Comparison of ENCODE assay signal across 2 cellular contexts in the genomic region with DNA sequence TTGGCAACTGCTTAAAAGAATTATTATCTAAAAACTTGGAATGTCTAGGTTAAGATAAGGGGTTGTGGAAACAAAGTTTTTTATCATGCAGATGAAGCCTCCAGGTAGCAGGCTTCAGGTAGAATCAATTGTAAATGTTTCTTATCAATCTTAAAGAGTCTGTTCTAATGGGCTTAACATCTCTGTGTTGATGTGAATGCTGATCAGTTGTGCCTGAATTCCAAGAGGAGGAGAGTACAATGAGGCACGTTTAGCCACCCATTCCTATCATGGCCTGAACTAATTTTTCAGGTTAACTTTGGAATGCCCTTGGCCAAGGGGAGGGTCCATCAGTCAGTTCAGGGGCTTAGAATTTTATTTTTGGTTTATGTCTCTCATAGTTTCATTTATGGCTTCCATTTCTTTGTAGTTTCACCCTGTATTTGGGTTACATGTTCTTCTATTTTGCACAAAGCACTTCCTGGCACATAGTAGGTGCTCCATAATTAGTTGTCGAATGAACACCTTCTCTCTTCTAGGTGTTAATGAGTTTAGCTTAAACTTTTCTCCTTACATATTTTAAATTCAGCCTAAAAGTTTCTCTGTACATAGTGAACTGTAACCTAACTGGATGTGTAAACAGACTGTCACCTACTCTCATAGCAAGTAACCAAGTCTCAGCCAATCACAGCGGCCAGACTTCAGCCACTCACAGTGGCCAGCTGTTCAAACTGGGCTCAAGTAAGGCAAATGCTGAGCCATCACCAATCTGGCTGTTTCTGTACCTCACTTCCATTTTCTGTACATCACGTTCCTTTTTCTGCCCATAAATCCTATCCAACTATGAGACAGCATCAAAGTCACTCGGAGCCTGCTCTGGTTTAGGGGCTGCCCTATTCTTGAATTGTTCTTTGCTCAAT.
TF ChIP-seq lines count a peak whose summit lies in the region.

No MANE protein-coding gene starts in this region.

TF ChIP-seq in GM23338, 12 proteins besides CTCF, POLR2A, EP300 and RAD21 (continued from another document and continues in another):
- TF ChIP-seq CREB1 (CRISPR knock-in tag; IDR thresholded peaks at IDR 0.05; ENCODE audit: low read depth), result no peak
- TF ChIP-seq, protein P1, sequence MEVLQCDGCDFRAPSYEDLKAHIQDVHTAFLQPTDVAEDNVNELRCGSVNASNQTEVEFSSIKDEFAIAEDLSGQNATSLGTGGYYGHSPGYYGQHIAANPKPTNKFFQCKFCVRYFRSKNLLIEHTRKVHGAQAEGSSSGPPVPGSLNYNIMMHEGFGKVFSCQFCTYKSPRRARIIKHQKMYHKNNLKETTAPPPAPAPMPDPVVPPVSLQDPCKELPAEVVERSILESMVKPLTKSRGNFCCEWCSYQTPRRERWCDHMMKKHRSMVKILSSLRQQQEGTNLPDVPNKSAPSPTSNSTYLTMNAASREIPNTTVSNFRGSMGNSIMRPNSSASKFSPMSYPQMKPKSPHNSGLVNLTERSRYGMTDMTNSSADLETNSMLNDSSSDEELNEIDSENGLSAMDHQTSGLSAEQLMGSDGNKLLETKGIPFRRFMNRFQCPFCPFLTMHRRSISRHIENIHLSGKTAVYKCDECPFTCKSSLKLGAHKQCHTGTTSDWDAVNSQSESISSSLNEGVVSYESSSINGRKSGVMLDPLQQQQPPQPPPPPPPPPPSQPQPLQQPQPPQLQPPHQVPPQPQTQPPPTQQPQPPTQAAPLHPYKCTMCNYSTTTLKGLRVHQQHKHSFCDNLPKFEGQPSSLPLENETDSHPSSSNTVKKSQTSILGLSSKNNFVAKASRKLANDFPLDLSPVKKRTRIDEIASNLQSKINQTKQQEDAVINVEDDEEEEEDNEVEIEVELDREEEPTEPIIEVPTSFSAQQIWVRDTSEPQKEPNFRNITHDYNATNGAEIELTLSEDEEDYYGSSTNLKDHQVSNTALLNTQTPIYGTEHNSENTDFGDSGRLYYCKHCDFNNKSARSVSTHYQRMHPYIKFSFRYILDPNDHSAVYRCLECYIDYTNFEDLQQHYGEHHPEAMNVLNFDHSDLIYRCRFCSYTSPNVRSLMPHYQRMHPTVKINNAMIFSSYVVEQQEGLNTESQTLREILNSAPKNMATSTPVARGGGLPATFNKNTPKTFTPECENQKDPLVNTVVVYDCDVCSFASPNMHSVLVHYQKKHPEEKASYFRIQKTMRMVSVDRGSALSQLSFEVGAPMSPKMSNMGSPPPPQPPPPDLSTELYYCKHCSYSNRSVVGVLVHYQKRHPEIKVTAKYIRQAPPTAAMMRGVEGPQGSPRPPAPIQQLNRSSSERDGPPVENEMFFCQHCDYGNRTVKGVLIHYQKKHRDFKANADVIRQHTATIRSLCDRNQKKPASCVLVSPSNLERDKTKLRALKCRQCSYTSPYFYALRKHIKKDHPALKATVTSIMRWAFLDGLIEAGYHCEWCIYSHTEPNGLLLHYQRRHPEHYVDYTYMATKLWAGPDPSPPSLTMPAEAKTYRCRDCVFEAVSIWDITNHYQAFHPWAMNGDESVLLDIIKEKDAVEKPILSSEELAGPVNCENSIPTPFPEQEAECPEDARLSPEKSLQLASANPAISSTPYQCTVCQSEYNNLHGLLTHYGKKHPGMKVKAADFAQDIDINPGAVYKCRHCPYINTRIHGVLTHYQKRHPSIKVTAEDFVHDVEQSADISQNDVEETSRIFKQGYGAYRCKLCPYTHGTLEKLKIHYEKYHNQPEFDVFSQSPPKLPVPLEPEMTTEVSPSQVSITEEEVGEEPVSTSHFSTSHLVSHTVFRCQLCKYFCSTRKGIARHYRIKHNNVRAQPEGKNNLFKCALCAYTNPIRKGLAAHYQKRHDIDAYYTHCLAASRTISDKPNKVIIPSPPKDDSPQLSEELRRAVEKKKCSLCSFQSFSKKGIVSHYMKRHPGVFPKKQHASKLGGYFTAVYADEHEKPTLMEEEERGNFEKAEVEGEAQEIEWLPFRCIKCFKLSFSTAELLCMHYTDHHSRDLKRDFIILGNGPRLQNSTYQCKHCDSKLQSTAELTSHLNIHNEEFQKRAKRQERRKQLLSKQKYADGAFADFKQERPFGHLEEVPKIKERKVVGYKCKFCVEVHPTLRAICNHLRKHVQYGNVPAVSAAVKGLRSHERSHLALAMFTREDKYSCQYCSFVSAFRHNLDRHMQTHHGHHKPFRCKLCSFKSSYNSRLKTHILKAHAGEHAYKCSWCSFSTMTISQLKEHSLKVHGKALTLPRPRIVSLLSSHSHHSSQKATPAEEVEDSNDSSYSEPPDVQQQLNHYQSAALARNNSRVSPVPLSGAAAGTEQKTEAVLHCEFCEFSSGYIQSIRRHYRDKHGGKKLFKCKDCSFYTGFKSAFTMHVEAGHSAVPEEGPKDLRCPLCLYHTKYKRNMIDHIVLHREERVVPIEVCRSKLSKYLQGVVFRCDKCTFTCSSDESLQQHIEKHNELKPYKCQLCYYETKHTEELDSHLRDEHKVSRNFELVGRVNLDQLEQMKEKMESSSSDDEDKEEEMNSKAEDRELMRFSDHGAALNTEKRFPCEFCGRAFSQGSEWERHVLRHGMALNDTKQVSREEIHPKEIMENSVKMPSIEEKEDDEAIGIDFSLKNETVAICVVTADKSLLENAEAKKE (CRISPR knock-in tag; IDR thresholded peaks at IDR 0.05), result no peak
- no peak for TF ChIP-seq STAT1 (IDR thresholded peaks at IDR 0.05; ENCODE audit: unreplicated experiment)
- TF ChIP-seq JUNB (IDR thresholded peaks at IDR 0.05; ENCODE audit: unreplicated experiment), result no peak
- no peak for TF ChIP-seq NANOG (IDR thresholded peaks at IDR 0.05; ENCODE audit: borderline replicate concordance)
- no peak for TF ChIP-seq EZH2phosphoT487 (IDR thresholded peaks at IDR 0.05; ENCODE audit: unreplicated experiment)
- TF ChIP-seq, protein P2, sequence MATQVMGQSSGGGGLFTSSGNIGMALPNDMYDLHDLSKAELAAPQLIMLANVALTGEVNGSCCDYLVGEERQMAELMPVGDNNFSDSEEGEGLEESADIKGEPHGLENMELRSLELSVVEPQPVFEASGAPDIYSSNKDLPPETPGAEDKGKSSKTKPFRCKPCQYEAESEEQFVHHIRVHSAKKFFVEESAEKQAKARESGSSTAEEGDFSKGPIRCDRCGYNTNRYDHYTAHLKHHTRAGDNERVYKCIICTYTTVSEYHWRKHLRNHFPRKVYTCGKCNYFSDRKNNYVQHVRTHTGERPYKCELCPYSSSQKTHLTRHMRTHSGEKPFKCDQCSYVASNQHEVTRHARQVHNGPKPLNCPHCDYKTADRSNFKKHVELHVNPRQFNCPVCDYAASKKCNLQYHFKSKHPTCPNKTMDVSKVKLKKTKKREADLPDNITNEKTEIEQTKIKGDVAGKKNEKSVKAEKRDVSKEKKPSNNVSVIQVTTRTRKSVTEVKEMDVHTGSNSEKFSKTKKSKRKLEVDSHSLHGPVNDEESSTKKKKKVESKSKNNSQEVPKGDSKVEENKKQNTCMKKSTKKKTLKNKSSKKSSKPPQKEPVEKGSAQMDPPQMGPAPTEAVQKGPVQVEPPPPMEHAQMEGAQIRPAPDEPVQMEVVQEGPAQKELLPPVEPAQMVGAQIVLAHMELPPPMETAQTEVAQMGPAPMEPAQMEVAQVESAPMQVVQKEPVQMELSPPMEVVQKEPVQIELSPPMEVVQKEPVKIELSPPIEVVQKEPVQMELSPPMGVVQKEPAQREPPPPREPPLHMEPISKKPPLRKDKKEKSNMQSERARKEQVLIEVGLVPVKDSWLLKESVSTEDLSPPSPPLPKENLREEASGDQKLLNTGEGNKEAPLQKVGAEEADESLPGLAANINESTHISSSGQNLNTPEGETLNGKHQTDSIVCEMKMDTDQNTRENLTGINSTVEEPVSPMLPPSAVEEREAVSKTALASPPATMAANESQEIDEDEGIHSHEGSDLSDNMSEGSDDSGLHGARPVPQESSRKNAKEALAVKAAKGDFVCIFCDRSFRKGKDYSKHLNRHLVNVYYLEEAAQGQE (IDR thresholded peaks at IDR 0.05; ENCODE audit: unreplicated experiment), result no peak

TF ChIP-seq in WTC11, 78 proteins besides CTCF, POLR2A, EP300 and RAD21 (continued from another document):
- TF ChIP-seq, protein P3, sequence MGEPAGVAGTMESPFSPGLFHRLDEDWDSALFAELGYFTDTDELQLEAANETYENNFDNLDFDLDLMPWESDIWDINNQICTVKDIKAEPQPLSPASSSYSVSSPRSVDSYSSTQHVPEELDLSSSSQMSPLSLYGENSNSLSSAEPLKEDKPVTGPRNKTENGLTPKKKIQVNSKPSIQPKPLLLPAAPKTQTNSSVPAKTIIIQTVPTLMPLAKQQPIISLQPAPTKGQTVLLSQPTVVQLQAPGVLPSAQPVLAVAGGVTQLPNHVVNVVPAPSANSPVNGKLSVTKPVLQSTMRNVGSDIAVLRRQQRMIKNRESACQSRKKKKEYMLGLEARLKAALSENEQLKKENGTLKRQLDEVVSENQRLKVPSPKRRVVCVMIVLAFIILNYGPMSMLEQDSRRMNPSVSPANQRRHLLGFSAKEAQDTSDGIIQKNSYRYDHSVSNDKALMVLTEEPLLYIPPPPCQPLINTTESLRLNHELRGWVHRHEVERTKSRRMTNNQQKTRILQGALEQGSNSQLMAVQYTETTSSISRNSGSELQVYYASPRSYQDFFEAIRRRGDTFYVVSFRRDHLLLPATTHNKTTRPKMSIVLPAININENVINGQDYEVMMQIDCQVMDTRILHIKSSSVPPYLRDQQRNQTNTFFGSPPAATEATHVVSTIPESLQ (CRISPR knock-in tag; IDR thresholded peaks at IDR 0.05), result no peak
- TF ChIP-seq ESRRA (CRISPR knock-in tag; IDR thresholded peaks at IDR 0.05; ENCODE audit: borderline replicate concordance) (no peak), ZNF232 (CRISPR knock-in tag; IDR thresholded peaks at IDR 0.05) (no peak), ZNF219 (CRISPR knock-in tag; IDR thresholded peaks at IDR 0.05; ENCODE audit: borderline replicate concordance) (no peak), MXD4 (CRISPR knock-in tag; IDR thresholded peaks at IDR 0.05; ENCODE audit: borderline replicate concordance) (no peak), FOXK1 (CRISPR knock-in tag; IDR thresholded peaks at IDR 0.05) (no peak), RORB (CRISPR knock-in tag; IDR thresholded peaks at IDR 0.05) (no peak), NR1H2 (CRISPR knock-in tag; IDR thresholded peaks at IDR 0.05) (no peak), CBFB (CRISPR knock-in tag; IDR thresholded peaks at IDR 0.05; ENCODE audit: low read depth) (no peak), NFE2L1 (CRISPR knock-in tag; IDR thresholded peaks at IDR 0.05) (no peak), NFATC4 (CRISPR knock-in tag; IDR thresholded peaks at IDR 0.05) (no peak), GRHL2 (CRISPR knock-in tag; IDR thresholded peaks at IDR 0.05; ENCODE audit: insufficient replicate concordance, severe bottlenecking) (no peak), CREB1 (CRISPR knock-in tag; IDR thresholded peaks at IDR 0.05) (no peak), ETV6 (CRISPR knock-in tag; IDR thresholded peaks at IDR 0.05) (no peak)
- TF ChIP-seq, protein P4, sequence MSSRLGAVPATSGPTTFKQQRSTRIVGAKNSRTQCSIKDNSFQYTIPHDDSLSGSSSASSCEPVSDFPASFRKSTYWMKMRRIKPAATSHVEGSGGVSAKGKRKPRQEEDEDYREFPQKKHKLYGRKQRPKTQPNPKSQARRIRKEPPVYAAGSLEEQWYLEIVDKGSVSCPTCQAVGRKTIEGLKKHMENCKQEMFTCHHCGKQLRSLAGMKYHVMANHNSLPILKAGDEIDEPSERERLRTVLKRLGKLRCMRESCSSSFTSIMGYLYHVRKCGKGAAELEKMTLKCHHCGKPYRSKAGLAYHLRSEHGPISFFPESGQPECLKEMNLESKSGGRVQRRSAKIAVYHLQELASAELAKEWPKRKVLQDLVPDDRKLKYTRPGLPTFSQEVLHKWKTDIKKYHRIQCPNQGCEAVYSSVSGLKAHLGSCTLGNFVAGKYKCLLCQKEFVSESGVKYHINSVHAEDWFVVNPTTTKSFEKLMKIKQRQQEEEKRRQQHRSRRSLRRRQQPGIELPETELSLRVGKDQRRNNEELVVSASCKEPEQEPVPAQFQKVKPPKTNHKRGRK (CRISPR knock-in tag; IDR thresholded peaks at IDR 0.05; ENCODE audit: borderline replicate concordance), result no peak
- TF ChIP-seq, protein P5, sequence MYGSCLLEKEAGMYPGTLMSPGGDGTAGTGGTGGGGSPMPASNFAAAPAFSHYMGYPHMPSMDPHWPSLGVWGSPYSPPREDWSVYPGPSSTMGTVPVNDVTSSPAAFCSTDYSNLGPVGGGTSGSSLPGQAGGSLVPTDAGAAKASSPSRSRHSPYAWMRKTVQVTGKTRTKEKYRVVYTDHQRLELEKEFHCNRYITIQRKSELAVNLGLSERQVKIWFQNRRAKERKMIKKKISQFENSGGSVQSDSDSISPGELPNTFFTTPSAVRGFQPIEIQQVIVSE (CRISPR knock-in tag; IDR thresholded peaks at IDR 0.05; ENCODE audit: borderline replicate concordance), result no peak
- TF ChIP-seq, protein P6, sequence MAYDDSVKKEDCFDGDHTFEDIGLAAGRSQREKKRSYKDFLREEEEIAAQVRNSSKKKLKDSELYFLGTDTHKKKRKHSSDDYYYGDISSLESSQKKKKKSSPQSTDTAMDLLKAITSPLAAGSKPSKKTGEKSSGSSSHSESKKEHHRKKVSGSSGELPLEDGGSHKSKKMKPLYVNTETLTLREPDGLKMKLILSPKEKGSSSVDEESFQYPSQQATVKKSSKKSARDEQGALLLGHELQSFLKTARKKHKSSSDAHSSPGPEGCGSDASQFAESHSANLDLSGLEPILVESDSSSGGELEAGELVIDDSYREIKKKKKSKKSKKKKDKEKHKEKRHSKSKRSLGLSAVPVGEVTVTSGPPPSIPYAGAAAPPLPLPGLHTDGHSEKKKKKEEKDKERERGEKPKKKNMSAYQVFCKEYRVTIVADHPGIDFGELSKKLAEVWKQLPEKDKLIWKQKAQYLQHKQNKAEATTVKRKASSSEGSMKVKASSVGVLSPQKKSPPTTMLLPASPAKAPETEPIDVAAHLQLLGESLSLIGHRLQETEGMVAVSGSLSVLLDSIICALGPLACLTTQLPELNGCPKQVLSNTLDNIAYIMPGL (CRISPR knock-in tag; IDR thresholded peaks at IDR 0.05), result no peak
- TF ChIP-seq, protein P7, sequence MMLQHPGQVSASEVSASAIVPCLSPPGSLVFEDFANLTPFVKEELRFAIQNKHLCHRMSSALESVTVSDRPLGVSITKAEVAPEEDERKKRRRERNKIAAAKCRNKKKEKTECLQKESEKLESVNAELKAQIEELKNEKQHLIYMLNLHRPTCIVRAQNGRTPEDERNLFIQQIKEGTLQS (CRISPR knock-in tag; conservative IDR thresholded peaks at IDR 0.05), result no peak
